ENCODE assay signal across 13 cellular contexts in genomic region chr3:39125837-39126500, GRCh38. TPM values are rescaled to one million over a fixed set of nuclear protein-coding genes. Genes with fewer than 3 reads are reported as not detected.
DNase-seq lines count a peak whose midpoint lies in the region; ATAC-seq, FAIRE-seq and TF ChIP-seq lines count a peak whose summit lies in the region.
"Had no signal": no experiment of that assay in that cellular context is flagged by ENCODE, and none has a peak within 500 bp of the region (broad histone marks: within the 10 kb centered on the region; RNA-seq: fewer than 3 reads in every experiment).

No MANE protein-coding gene starts in this region.

- H3K4me3 ChIP-seq in foreskin fibroblast (ENCODE audit: low read depth in 1 of 2, low read length in 2 of 2) = no peak overlapping the region
- H3K4me3 ChIP-seq: SK-N-MC, suprapubic skin had no signal

- intact Hi-C loops in sciatic nerve (cut with DNase I) = loop anchor here (10.0 kb wide), 1 partner anchor 169 kb away; no protein-coding TSS in a partner anchor

- TF ChIP-seq CTCF in foreskin fibroblast (IDR thresholded peaks at IDR 0.05; ENCODE audit: low read depth, low read length) = no peak

- ATAC-seq in sciatic nerve = peak; percentile 8
- ATAC-seq in GM19397 (IDR thresholded peaks at IDR 0.05; ENCODE audit: unreplicated experiment) = no peak
- no peak for ATAC-seq in HG03457 (IDR thresholded peaks at IDR 0.05; ENCODE audit: unreplicated experiment)

- DNase-seq in EH (ENCODE audit: low read depth) (peak; percentile 75), RCC 7860 (ENCODE audit: low spot score) (peak; percentile 25), foreskin fibroblast (peak; percentile 38 to 58), sciatic nerve (ENCODE audit: low spot score) (no peak), cerebellar cortex (ENCODE audit: low spot score) (no peak)
- no peak for DNase-seq in activated CD4-positive, alpha-beta T cell treated with anti-CD3 and anti-CD28 coated beads, Interleukin-2, amount 50 U/mL, for 4 hours
- DNase-seq: DMS79 treated with DMSO at 0.1 percent for 48 hours; NCI-H2227 treated with DMSO at 0.1 percent for 48 hours; stimulated activated CD4-positive, alpha-beta T cell treated with anti-CD3 and anti-CD28 coated beads, Interleukin-4, amount 100 ng/mL, for 1 hour had no signal

- no peak for FAIRE-seq in RCC 7860 (lab: Jason Lieb, UNC)

RNA-seq across cellular contexts. Expression of gene TTC21A, which starts 18.5 kb away (rescaled TPM):
- total RNA-seq in sciatic nerve = 13.4 TPM

RNA-seq across cellular contexts. Expression of gene GORASP1, which starts 18.5 kb away (rescaled TPM):
- total RNA-seq in sciatic nerve = 55.8 TPM

RNA-seq across cellular contexts. Expression of gene CSRNP1, which starts 27.4 kb away (rescaled TPM):
- 51.7 TPM for total RNA-seq in sciatic nerve

Comparison
In these comparisons a context has a peak if more than half of its experiments do, and no peak if none do; other contexts are left out.
1. DNase-seq: peak in EH (single experiment), RCC 7860 (single experiment) and foreskin fibroblast (2 of 2); none in sciatic nerve (single experiment), cerebellar cortex (single experiment) and activated CD4-positive, alpha-beta T cell treated with anti-CD3 and anti-CD28 coated beads, Interleukin-2, amount 50 U/mL, for 4 hours (0 of 2).